In the genomic region with DNA sequence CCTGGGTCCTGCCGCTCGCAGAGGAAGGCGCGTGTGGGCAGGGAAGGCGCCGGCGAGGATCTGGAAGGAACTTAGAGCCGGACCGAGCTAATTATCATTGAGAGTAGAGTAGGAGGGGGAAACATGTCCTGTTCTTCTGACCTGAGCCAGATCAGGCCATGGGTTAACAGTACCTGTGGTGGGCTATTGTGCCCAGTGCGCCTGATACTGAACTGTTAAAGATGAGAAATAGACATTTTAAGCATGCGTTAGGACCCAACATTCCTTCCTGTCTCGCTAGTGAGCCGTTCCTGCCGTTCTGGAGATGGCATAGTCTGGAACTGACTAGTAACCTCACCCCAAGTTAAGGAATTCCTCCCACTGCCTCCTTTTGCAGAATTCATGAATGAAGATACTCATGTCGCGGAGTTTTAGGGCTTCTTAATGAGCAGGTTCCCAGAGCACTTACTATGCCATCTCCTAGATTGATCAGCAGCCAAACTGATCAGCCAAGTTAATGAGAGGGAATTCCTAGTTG, we compare ENCODE assay signal across 1 cellular context.
TF ChIP-seq lines count a peak whose summit lies in the region.

No MANE protein-coding gene starts in this region.

TF ChIP-seq in HEK293, 187 proteins besides CTCF, POLR2A, EP300 and RAD21 (continued from another document):
- no peak for TF ChIP-seq ZNF404 (tag by site-specific recombination; IDR thresholded peaks at IDR 0.05)
- TF ChIP-seq, protein P1, sequence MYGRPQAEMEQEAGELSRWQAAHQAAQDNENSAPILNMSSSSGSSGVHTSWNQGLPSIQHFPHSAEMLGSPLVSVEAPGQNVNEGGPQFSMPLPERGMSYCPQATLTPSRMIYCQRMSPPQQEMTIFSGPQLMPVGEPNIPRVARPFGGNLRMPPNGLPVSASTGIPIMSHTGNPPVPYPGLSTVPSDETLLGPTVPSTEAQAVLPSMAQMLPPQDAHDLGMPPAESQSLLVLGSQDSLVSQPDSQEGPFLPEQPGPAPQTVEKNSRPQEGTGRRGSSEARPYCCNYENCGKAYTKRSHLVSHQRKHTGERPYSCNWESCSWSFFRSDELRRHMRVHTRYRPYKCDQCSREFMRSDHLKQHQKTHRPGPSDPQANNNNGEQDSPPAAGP (tag by site-specific recombination; IDR thresholded peaks at IDR 0.05): no peak
- TF ChIP-seq ZBTB21 (tag by site-specific recombination; IDR thresholded peaks at IDR 0.05): no peak
- TF ChIP-seq SCRT2 (tag by site-specific recombination; IDR thresholded peaks at IDR 0.05): no peak
- TF ChIP-seq ZNF292 (tag by site-specific recombination; IDR thresholded peaks at IDR 0.05; ENCODE audit: borderline replicate concordance, low read depth): no peak
- TF ChIP-seq, protein P2, sequence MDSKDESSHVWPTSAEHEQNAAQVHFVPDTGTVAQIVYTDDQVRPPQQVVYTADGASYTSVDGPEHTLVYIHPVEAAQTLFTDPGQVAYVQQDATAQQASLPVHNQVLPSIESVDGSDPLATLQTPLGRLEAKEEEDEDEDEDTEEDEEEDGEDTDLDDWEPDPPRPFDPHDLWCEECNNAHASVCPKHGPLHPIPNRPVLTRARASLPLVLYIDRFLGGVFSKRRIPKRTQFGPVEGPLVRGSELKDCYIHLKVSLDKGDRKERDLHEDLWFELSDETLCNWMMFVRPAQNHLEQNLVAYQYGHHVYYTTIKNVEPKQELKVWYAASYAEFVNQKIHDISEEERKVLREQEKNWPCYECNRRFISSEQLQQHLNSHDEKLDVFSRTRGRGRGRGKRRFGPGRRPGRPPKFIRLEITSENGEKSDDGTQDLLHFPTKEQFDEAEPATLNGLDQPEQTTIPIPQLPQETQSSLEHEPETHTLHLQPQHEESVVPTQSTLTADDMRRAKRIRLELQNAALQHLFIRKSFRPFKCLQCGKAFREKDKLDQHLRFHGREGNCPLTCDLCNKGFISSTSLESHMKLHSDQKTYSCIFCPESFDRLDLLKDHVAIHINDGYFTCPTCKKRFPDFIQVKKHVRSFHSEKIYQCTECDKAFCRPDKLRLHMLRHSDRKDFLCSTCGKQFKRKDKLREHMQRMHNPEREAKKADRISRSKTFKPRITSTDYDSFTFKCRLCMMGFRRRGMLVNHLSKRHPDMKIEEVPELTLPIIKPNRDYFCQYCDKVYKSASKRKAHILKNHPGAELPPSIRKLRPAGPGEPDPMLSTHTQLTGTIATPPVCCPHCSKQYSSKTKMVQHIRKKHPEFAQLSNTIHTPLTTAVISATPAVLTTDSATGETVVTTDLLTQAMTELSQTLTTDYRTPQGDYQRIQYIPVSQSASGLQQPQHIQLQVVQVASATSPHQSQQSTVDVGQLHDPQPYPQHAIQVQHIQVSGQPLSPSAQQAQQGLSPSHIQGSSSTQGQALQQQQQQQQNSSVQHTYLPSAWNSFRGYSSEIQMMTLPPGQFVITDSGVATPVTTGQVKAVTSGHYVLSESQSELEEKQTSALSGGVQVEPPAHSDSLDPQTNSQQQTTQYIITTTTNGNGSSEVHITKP (tag by site-specific recombination; IDR thresholded peaks at IDR 0.05): peak; percentile 96
- no peak for TF ChIP-seq ZNF37A (tag by site-specific recombination; IDR thresholded peaks at IDR 0.05)
- TF ChIP-seq WT1 (tag by site-specific recombination; IDR thresholded peaks at IDR 0.05): no peak; the same call in 1 of the 2 replicates
- no peak for TF ChIP-seq ZNF555 (tag by site-specific recombination; conservative IDR thresholded peaks at IDR 0.05)
- no peak for TF ChIP-seq ZFP41 (tag by site-specific recombination; IDR thresholded peaks at IDR 0.05; ENCODE audit: borderline replicate concordance)
- TF ChIP-seq KLF16 (tag by site-specific recombination; IDR thresholded peaks at IDR 0.05): no peak
- TF ChIP-seq ZNF416 (tag by site-specific recombination; IDR thresholded peaks at IDR 0.05): no peak
- no peak for TF ChIP-seq ZNF610 (tag by site-specific recombination; IDR thresholded peaks at IDR 0.05; ENCODE audit: borderline replicate concordance)
- TF ChIP-seq, protein P3, sequence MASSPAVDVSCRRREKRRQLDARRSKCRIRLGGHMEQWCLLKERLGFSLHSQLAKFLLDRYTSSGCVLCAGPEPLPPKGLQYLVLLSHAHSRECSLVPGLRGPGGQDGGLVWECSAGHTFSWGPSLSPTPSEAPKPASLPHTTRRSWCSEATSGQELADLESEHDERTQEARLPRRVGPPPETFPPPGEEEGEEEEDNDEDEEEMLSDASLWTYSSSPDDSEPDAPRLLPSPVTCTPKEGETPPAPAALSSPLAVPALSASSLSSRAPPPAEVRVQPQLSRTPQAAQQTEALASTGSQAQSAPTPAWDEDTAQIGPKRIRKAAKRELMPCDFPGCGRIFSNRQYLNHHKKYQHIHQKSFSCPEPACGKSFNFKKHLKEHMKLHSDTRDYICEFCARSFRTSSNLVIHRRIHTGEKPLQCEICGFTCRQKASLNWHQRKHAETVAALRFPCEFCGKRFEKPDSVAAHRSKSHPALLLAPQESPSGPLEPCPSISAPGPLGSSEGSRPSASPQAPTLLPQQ (tag by site-specific recombination; IDR thresholded peaks at IDR 0.05): no peak
- TF ChIP-seq OSR2 (tag by site-specific recombination; IDR thresholded peaks at IDR 0.05): no peak
- TF ChIP-seq, protein P4, sequence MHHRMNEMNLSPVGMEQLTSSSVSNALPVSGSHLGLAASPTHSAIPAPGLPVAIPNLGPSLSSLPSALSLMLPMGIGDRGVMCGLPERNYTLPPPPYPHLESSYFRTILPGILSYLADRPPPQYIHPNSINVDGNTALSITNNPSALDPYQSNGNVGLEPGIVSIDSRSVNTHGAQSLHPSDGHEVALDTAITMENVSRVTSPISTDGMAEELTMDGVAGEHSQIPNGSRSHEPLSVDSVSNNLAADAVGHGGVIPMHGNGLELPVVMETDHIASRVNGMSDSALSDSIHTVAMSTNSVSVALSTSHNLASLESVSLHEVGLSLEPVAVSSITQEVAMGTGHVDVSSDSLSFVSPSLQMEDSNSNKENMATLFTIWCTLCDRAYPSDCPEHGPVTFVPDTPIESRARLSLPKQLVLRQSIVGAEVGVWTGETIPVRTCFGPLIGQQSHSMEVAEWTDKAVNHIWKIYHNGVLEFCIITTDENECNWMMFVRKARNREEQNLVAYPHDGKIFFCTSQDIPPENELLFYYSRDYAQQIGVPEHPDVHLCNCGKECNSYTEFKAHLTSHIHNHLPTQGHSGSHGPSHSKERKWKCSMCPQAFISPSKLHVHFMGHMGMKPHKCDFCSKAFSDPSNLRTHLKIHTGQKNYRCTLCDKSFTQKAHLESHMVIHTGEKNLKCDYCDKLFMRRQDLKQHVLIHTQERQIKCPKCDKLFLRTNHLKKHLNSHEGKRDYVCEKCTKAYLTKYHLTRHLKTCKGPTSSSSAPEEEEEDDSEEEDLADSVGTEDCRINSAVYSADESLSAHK (tag by site-specific recombination; IDR thresholded peaks at IDR 0.05): no peak
- TF ChIP-seq ZNF768 (tag by site-specific recombination; IDR thresholded peaks at IDR 0.05): no peak
- TF ChIP-seq ZNF121 (tag by site-specific recombination; IDR thresholded peaks at IDR 0.05): no peak
- no peak for TF ChIP-seq ZNF629 (tag by site-specific recombination; IDR thresholded peaks at IDR 0.05)
- no peak for TF ChIP-seq ZBTB8A (tag by site-specific recombination; IDR thresholded peaks at IDR 0.05)
- TF ChIP-seq ZFHX2 (tag by site-specific recombination; conservative IDR thresholded peaks at IDR 0.05): peak; percentile 58; the same call in 1 of the 2 replicates
- TF ChIP-seq ZBTB17 (tag by site-specific recombination; IDR thresholded peaks at IDR 0.05): peak; percentile 69
- no peak for TF ChIP-seq ZNF830 (tag by site-specific recombination; IDR thresholded peaks at IDR 0.05; ENCODE audit: low read depth)
- no peak for TF ChIP-seq ZNF341 (tag by site-specific recombination; IDR thresholded peaks at IDR 0.05; ENCODE audit: low read depth)
- peak; percentile 96 for TF ChIP-seq ZNF335 (tag by site-specific recombination; conservative IDR thresholded peaks at IDR 0.05)
- TF ChIP-seq, protein P5, sequence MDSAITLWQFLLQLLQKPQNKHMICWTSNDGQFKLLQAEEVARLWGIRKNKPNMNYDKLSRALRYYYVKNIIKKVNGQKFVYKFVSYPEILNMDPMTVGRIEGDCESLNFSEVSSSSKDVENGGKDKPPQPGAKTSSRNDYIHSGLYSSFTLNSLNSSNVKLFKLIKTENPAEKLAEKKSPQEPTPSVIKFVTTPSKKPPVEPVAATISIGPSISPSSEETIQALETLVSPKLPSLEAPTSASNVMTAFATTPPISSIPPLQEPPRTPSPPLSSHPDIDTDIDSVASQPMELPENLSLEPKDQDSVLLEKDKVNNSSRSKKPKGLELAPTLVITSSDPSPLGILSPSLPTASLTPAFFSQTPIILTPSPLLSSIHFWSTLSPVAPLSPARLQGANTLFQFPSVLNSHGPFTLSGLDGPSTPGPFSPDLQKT (IDR thresholded peaks at IDR 0.05; ENCODE audit: borderline replicate concordance, low read depth, low read length): no peak
- no peak for TF ChIP-seq ZNF521 (tag by site-specific recombination; IDR thresholded peaks at IDR 0.05)
- TF ChIP-seq ZNF211 (tag by site-specific recombination; IDR thresholded peaks at IDR 0.05; ENCODE audit: low read depth): no peak
- TF ChIP-seq GFI1B (tag by site-specific recombination; IDR thresholded peaks at IDR 0.05): no peak
- TF ChIP-seq, protein P6, sequence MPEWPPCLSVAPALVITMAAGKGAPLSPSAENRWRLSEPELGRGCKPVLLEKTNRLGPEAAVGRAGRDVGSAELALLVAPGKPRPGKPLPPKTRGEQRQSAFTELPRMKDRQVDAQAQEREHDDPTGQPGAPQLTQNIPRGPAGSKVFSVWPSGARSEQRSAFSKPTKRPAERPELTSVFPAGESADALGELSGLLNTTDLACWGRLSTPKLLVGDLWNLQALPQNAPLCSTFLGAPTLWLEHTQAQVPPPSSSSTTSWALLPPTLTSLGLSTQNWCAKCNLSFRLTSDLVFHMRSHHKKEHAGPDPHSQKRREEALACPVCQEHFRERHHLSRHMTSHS (tag by site-specific recombination; IDR thresholded peaks at IDR 0.05): no peak
- no peak for TF ChIP-seq ZNF514 (tag by site-specific recombination; IDR thresholded peaks at IDR 0.05)
- TF ChIP-seq ZNF600 (tag by site-specific recombination; IDR thresholded peaks at IDR 0.05): peak; percentile 90
- 0 out of 2 replicates have a peak, but pooled peaks have one; percentile 64 for TF ChIP-seq ZBTB20 (tag by site-specific recombination; IDR thresholded peaks at IDR 0.05)
- no peak for TF ChIP-seq ZEB2 (tag by site-specific recombination; IDR thresholded peaks at IDR 0.05)
- TF ChIP-seq ZNF530 (tag by site-specific recombination; IDR thresholded peaks at IDR 0.05; ENCODE audit: low read depth): no peak
- no peak for TF ChIP-seq ZNF670 (tag by site-specific recombination; IDR thresholded peaks at IDR 0.05; ENCODE audit: low read depth)
- TF ChIP-seq YY1 (tag by site-specific recombination; IDR thresholded peaks at IDR 0.05): no peak
- no peak for TF ChIP-seq ZNF623 (tag by site-specific recombination; IDR thresholded peaks at IDR 0.05)
- TF ChIP-seq ZFP3 (tag by site-specific recombination; IDR thresholded peaks at IDR 0.05; ENCODE audit: low read depth): no peak
- TF ChIP-seq ZNF202 (tag by site-specific recombination; IDR thresholded peaks at IDR 0.05; ENCODE audit: borderline replicate concordance): no peak
- TF ChIP-seq ZNF677 (tag by site-specific recombination; IDR thresholded peaks at IDR 0.05): no peak
- TF ChIP-seq ZNF654 (tag by site-specific recombination; IDR thresholded peaks at IDR 0.05; ENCODE audit: low read depth): no peak
- TF ChIP-seq ZNF214 (tag by site-specific recombination; IDR thresholded peaks at IDR 0.05; ENCODE audit: borderline replicate concordance): no peak
- no peak for TF ChIP-seq ZNF112 (tag by site-specific recombination; IDR thresholded peaks at IDR 0.05)
- TF ChIP-seq, protein P7, sequence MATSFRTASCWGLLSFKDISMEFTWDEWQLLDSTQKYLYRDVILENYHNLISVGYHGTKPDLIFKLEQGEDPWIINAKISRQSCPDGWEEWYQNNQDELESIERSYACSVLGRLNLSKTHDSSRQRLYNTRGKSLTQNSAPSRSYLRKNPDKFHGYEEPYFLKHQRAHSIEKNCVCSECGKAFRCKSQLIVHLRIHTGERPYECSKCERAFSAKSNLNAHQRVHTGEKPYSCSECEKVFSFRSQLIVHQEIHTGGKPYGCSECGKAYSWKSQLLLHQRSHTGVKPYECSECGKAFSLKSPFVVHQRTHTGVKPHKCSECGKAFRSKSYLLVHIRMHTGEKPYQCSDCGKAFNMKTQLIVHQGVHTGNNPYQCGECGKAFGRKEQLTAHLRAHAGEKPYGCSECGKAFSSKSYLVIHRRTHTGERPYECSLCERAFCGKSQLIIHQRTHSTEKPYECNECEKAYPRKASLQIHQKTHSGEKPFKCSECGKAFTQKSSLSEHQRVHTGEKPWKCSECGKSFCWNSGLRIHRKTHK (tag by site-specific recombination; IDR thresholded peaks at IDR 0.05): no peak
